In genomic region chr2:116949249-116949648, GRCh38 we compare ENCODE assay signal across 35 cellular contexts.
"Had no signal": no experiment of that assay in that cellular context is flagged by ENCODE, and none has a peak within 500 bp of the region (broad histone marks: within the 10 kb centered on the region; RNA-seq: fewer than 3 reads in every experiment).

No MANE protein-coding gene starts in this region.

- DNase-seq: Kasumi-1, MG63, MM.1S, MV-4-11, NCI-H1048, NCI-H1092, NCI-H1092 treated with DMSO at 0.1 percent for 48 hours, NCI-H1105, NCI-H1105 treated with DMSO at 0.1 percent for 48 hours, NCI-H1417, NCI-H1417 treated with DMSO at 0.1 percent for 48 hours, NCI-H1436, NCI-H1436 treated with DMSO at 0.1 percent for 48 hours, NCI-H146, NCI-H1694, NCI-H1694 treated with DMSO at 0.1 percent for 48 hours, NCI-H187, NCI-H187 treated with DMSO at 0.1 percent for 48 hours, NCI-H1930, NCI-H2029, NCI-H2029 treated with DMSO at 0.1 percent for 48 hours, NCI-H2081, NCI-H2081 treated with DMSO at 0.1 percent for 48 hours, NCI-H2107, NCI-H2171, NCI-H2171 treated with DMSO at 0.1 percent for 48 hours, NCI-H2227 treated with DMSO at 0.1 percent for 48 hours, NCI-H226, NCI-H345, NCI-H446, NCI-H446 treated with DMSO at 0.1 percent for 48 hours, NCI-H510A, NCI-H510A treated with DMSO at 0.1 percent for 48 hours, NCI-H524, NCI-H524 treated with DMSO at 0.1 percent for 48 hours had no signal

- H3K4me3 ChIP-seq: MG63 had no signal

- H3K9me3 ChIP-seq: MG63 had no signal

- H3K27me3 ChIP-seq: MG63 had no signal

- H3K36me3 ChIP-seq: MG63 had no signal
